In the genomic region with DNA sequence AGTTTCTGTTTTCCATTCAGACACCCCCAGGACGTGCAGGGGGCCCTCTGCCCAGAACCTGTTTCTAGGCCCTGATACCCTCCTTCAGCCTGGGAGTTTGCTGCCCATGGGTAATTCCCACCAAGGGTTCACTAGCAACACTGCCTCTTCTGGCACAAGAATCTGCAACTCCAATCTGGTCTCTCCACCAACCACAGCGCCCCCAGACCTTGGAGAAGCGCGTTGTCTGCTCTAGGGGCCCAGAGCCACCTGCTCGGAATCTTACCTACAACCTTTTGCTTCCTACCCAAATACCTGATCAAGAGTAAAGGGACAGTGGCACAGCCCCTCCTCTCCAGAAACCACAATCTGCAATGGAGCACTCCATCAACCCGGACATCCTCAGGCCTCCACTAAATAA, we compare ENCODE assay signal across 8 cellular contexts. TPM values are rescaled to one million over a fixed set of nuclear protein-coding genes. Genes with fewer than 3 reads are reported as not detected.
DNase-seq lines count a peak whose midpoint lies in the region; ATAC-seq and TF ChIP-seq lines count a peak whose summit lies in the region.
"Had no signal": no experiment of that assay in that cellular context is flagged by ENCODE, and none has a peak within 500 bp of the region (broad histone marks: within the 10 kb centered on the region; RNA-seq: fewer than 3 reads in every experiment).

No MANE protein-coding gene starts in this region.

- H3K36me3 Mint-ChIP-seq in HFFc6 (ENCODE audit: low read depth): peaks cover 55% of the 10 kb centered on the region
- peaks cover 46% of the 10 kb centered on the region for H3K36me3 Mint-ChIP-seq in WTC11
- peaks cover 52 to 65% of the 10 kb centered on the region in 2 donors for H3K36me3 Mint-ChIP-seq in stimulated activated naive B cell treated with anti-CD40 and anti-IgM and Interleukin-4, amounts not matched to agents 10 μg/mL and 1 μg/mL and 100 μg/mL, for 72 hours

- CTCF ChIA-PET in WTC11 (lab: Charles Lee): interaction anchor here (1.0 to 1.4 kb wide), 7 partner anchors 11 to 549 kb away, joined by 3 to 6 read pairs (median 4); partner anchors contain the start of genes ZNF221 and ZNF226

- POLR2A ChIA-PET in WTC11 (lab: Charles Lee): interaction anchor here (1.1 to 1.4 kb wide), 2 partner anchors 155 to 564 kb away, joined by 3 read pairs; partner anchors contain the start of gene ZNF45

- ATAC-seq in WTC11: peak; percentile 9
- ATAC-seq in stimulated activated naive B cell treated with anti-CD40 and anti-IgM and Interleukin-4, amounts not matched to agents 10 μg/mL and 1 μg/mL and 100 μg/mL, for 72 hours (replicated peaks): no peak

- H3K4me1 Mint-ChIP-seq in HFFc6 (ENCODE audit: low read depth): peaks cover 24% of the 10 kb centered on the region
- peaks cover 12% of the 10 kb centered on the region for H3K4me1 Mint-ChIP-seq in WTC11
- peaks cover 39 to 40% of the 10 kb centered on the region in 2 donors for H3K4me1 Mint-ChIP-seq in stimulated activated naive B cell treated with anti-CD40 and anti-IgM and Interleukin-4, amounts not matched to agents 10 μg/mL and 1 μg/mL and 100 μg/mL, for 72 hours

- H3K27me3 Mint-ChIP-seq in HFFc6 (ENCODE audit: insufficient read depth) (no peaks in the 10 kb centered on the region; the same call in 1 of the 2 replicates), WTC11 (ENCODE audit: low read depth) (peaks cover 25% of the 10 kb centered on the region)
- peaks cover 0 to 8% of the 10 kb centered on the region in 2 donors for H3K27me3 Mint-ChIP-seq in stimulated activated naive B cell treated with anti-CD40 and anti-IgM and Interleukin-4, amounts not matched to agents 10 μg/mL and 1 μg/mL and 100 μg/mL, for 72 hours

- H3K4me3 ChIP-seq in iPS-11a (ENCODE audit: low read depth, low read length): peak overlapping the region; percentile 75

- DNase-seq in HFFc6 (no peak), WTC11 (ENCODE audit: low spot score) (peak; percentile 28), activated gamma-delta T cell treated with Interleukin-2 at 50 U/mL for 16 hours (no peak), D341Med (ENCODE audit: low spot score) (no peak), NCI-H2081 treated with DMSO at 0.1 percent for 48 hours (lab: John Stamatoyannopoulos, UW) (no peak)
- DNase-seq in stimulated activated naive B cell treated with anti-CD40 and anti-IgM and Interleukin-4, amounts not matched to agents 10 μg/mL and 1 μg/mL and 100 μg/mL, for 72 hours: no peak

- H3K27ac Mint-ChIP-seq in HFFc6 (peak overlapping the region; percentile 86; the same call in 1 of the 2 replicates), WTC11 (peak overlapping the region; percentile 77)
- peak overlapping the region; percentile 98 for H3K27ac Mint-ChIP-seq in stimulated activated naive B cell treated with anti-CD40 and anti-IgM and Interleukin-4, amounts not matched to agents 10 μg/mL and 1 μg/mL and 100 μg/mL, for 72 hours

- H3K9me3 Mint-ChIP-seq in HFFc6 (peaks cover 47% of the 10 kb centered on the region), WTC11 (peaks cover 67% of the 10 kb centered on the region)
- peaks cover 39% of the 10 kb centered on the region in 2 donors for H3K9me3 Mint-ChIP-seq in stimulated activated naive B cell treated with anti-CD40 and anti-IgM and Interleukin-4, amounts not matched to agents 10 μg/mL and 1 μg/mL and 100 μg/mL, for 72 hours

- TF ChIP-seq CTCF in HFFc6 (IDR thresholded peaks at IDR 0.05) (no peak), WTC11 (IDR thresholded peaks at IDR 0.05) (no peak)

- H3K4me3 Mint-ChIP-seq in HFFc6 (peak overlapping the region; percentile 96), WTC11 (peak overlapping the region; percentile 94)
- peak overlapping the region; percentile 96 to 98 for H3K4me3 Mint-ChIP-seq in stimulated activated naive B cell treated with anti-CD40 and anti-IgM and Interleukin-4, amounts not matched to agents 10 μg/mL and 1 μg/mL and 100 μg/mL, for 72 hours

TF ChIP-seq in WTC11, 78 proteins besides CTCF, POLR2A, EP300 and RAD21:
- TF ChIP-seq EMX1 (CRISPR knock-in tag; IDR thresholded peaks at IDR 0.05): no peak
- TF ChIP-seq, protein P1, sequence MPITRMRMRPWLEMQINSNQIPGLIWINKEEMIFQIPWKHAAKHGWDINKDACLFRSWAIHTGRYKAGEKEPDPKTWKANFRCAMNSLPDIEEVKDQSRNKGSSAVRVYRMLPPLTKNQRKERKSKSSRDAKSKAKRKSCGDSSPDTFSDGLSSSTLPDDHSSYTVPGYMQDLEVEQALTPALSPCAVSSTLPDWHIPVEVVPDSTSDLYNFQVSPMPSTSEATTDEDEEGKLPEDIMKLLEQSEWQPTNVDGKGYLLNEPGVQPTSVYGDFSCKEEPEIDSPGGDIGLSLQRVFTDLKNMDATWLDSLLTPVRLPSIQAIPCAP (CRISPR knock-in tag; IDR thresholded peaks at IDR 0.05): no peak
- no peak for TF ChIP-seq SMAD3 (CRISPR knock-in tag; IDR thresholded peaks at IDR 0.05; ENCODE audit: borderline replicate concordance)
- no peak for TF ChIP-seq GABPB1 (CRISPR knock-in tag; IDR thresholded peaks at IDR 0.05)
- no peak for TF ChIP-seq FOXP1 (CRISPR knock-in tag; IDR thresholded peaks at IDR 0.05; ENCODE audit: borderline replicate concordance)
- no peak for TF ChIP-seq KAT7 (CRISPR knock-in tag; IDR thresholded peaks at IDR 0.05; ENCODE audit: borderline replicate concordance)
- TF ChIP-seq ZNF423 (CRISPR knock-in tag; IDR thresholded peaks at IDR 0.05): no peak
- TF ChIP-seq ZNF671 (CRISPR knock-in tag; IDR thresholded peaks at IDR 0.05): no peak
- 0 out of 2 replicates have a peak, but pooled peaks have one; percentile 43 for TF ChIP-seq ATF6 (CRISPR knock-in tag; IDR thresholded peaks at IDR 0.05)

RNA-seq across cellular contexts. Expression of gene ZNF180, which starts 0.8 kb away (rescaled TPM):
- total RNA-seq in HFFc6 (2021; fragmentation: NEBNext Ultra II Directional; extraction: Animal tissue kit (Norgen Biotek cat#: 25700)): 1 to 10 TPM; 4.2 to 6.5 (median 5.8) TPM
- 7.5 to 9.3 TPM (median 8.9 TPM) in 3 replicates for total RNA-seq in WTC11 (2021)

RNA-seq across cellular contexts. Expression of gene CEACAM20, which starts 29.9 kb away (rescaled TPM):
- not detected for total RNA-seq in HFFc6 (2021; fragmentation: NEBNext Ultra II Directional; extraction: Animal tissue kit (Norgen Biotek cat#: 25700))
- not detected in 3 replicates for total RNA-seq in WTC11 (2021)
- total RNA-seq: HT1080 had no signal

RNA-seq across cellular contexts. Expression of gene ZNF229, which starts 51.3 kb away (rescaled TPM):
- total RNA-seq in HFFc6 (2021; fragmentation: NEBNext Ultra II Directional; extraction: Animal tissue kit (Norgen Biotek cat#: 25700)): 1 to 10 TPM; 6.4 to 9.4 (median 7.8) TPM
- 1.8 to 2.4 TPM (median 2.2 TPM) in 3 replicates for total RNA-seq in WTC11 (2021)
